ENCODE assay signal across 10 cellular contexts in genomic region chr4:186622788-186623464, GRCh38.
DNase-seq lines count a peak whose midpoint lies in the region; ATAC-seq and TF ChIP-seq lines count a peak whose summit lies in the region.
"Had no signal": no experiment of that assay in that cellular context is flagged by ENCODE, and none has a peak within 500 bp of the region (broad histone marks: within the 10 kb centered on the region; RNA-seq: fewer than 3 reads in every experiment).

No MANE protein-coding gene starts in this region.

- H3K27ac ChIP-seq in HUES64 (ENCODE audit: low read depth, low read length) (peak overlapping the region; percentile 3; the same call in 1 of the 2 replicates), lung (ENCODE audit: low read depth in 1 of 2, low read length in 1 of 2) (no peak overlapping the region), PC-9 (no peak overlapping the region)

- no peaks in the 10 kb centered on the region for H3K9me2 ChIP-seq in PC-9 (ENCODE audit: insufficient read depth)

- POLR2A ChIA-PET in PC-9 (lab: Charles Lee; ENCODE audit: unreplicated experiment), result no interaction called here

- DNase-seq in AG08395 (ENCODE audit: low spot score), result peak; percentile 42
- DNase-seq in choroid plexus epithelial cell (ENCODE audit: low read depth), result peak; percentile 75
- no peak for DNase-seq in lung (ENCODE audit: low spot score)
- no peak for DNase-seq in T-helper 1 cell
- DNase-seq in nucleus accumbens (lab: John Stamatoyannopoulos, UW), result no peak
- no peak for DNase-seq in NCI-H69 (lab: John Stamatoyannopoulos, UW)
- DNase-seq in PC-9, result no peak
- DNase-seq: activated CD8-positive, alpha-beta memory T cell treated with anti-CD3 and anti-CD28 coated beads, Interleukin-2, amount 50 U/mL, for 4 hours; T1000 had no signal

- no peaks in the 10 kb centered on the region for H3K79me2 ChIP-seq in PC-9 (ENCODE audit: low read depth)

- intact Hi-C loops in PC-9 (cut with micrococcal nuclease; ENCODE audit: unreplicated experiment), result loop anchor here (1.0 kb wide), 1 partner anchor 101 kb away; no protein-coding TSS in a partner anchor

- peaks cover 84% of the 10 kb centered on the region for H3K36me3 ChIP-seq in HUES64 (ENCODE audit: insufficient read depth, low read length)
- H3K36me3 ChIP-seq in lung (ENCODE audit: control insufficient read depth in 2 of 2, insufficient read depth in 2 of 2, low read length in 2 of 2), result peaks cover 11 to 12% of the 10 kb centered on the region in 2 donors
- no peaks in the 10 kb centered on the region for H3K36me3 ChIP-seq in PC-9 (ENCODE audit: low read depth)

- no peaks in the 10 kb centered on the region for H3K27me3 ChIP-seq in HUES64 (ENCODE audit: insufficient read depth, low read length)
- H3K27me3 ChIP-seq in lung (ENCODE audit: control insufficient read depth, insufficient read depth), result no peaks in the 10 kb centered on the region
- H3K27me3 ChIP-seq in PC-9 (ENCODE audit: insufficient read depth, low read depth), result no peaks in the 10 kb centered on the region

- no peak overlapping the region for H3K9ac ChIP-seq in HUES64 (ENCODE audit: low read depth, low read length)

- H3K9me3 ChIP-seq in HUES64 (ENCODE audit: insufficient read depth, low read depth, low read length), result no peaks in the 10 kb centered on the region
- no peaks in the 10 kb centered on the region for H3K9me3 ChIP-seq in lung (ENCODE audit: control insufficient read depth in 2 of 2, insufficient read depth in 1 of 2, low read length in 1 of 2)
- no peaks in the 10 kb centered on the region for H3K9me3 ChIP-seq in PC-9 (ENCODE audit: insufficient read depth, low read depth)

- no peaks in the 10 kb centered on the region for H4K20me1 ChIP-seq in PC-9 (ENCODE audit: insufficient read depth)

- peak; percentile 34 for ATAC-seq in lung (ENCODE audit: insufficient read depth, low FRiP score)

- no peak for TF ChIP-seq CTCF in choroid plexus epithelial cell (conservative IDR thresholded peaks at IDR 0.05; ENCODE audit: low read depth, low read length)
- TF ChIP-seq CTCF in lung (IDR thresholded peaks at IDR 0.05; ENCODE audit: control extremely low read depth, extremely low read depth), result no peak
- TF ChIP-seq CTCF in PC-9 (conservative IDR thresholded peaks at IDR 0.05), result no peak

- H3K4me1 ChIP-seq in HUES64 (ENCODE audit: insufficient read depth, low read length), result peaks cover 16% of the 10 kb centered on the region
- H3K4me1 ChIP-seq in lung (ENCODE audit: control insufficient read depth in 2 of 2, insufficient read depth in 2 of 2, low read length in 2 of 2), result peaks cover 0 to 9% of the 10 kb centered on the region in 2 donors
- H3K4me1 ChIP-seq in PC-9 (replicated peaks; ENCODE audit: insufficient read depth), result no peaks in the 10 kb centered on the region

- CTCF ChIA-PET in PC-9 (lab: Charles Lee), result interaction anchor here (1.0 kb wide), 1 partner anchor 222 kb away, joined by 3 read pairs; no protein-coding TSS in a partner anchor

- 94% methylated on average over 9 of the region's 9 CpGs for WGBS in HUES64
- WGBS in lung, 2 donors, result 71% methylated on average over 9 of the region's 9 CpGs

- no peak overlapping the region for H3K4me3 ChIP-seq in HUES64 (ENCODE audit: low read length)
- H3K4me3 ChIP-seq in choroid plexus epithelial cell (ENCODE audit: low read depth, low read length), result no peak overlapping the region
- no peak overlapping the region for H3K4me3 ChIP-seq in lung
- H3K4me3 ChIP-seq in PC-9, result no peak overlapping the region

- BruUV-seq in PC-9 (replicated peaks; lab: Mats Ljungman, UMichigan), result no TSS peak

- H3F3A ChIP-seq in PC-9 (ENCODE audit: insufficient read depth, low read depth), result peaks cover 16% of the 10 kb centered on the region

- H3K4me2 ChIP-seq in PC-9, result no peak overlapping the region

- no peak overlapping the region for H2AFZ ChIP-seq in PC-9

Comparison
In these comparisons a context has a peak if more than half of its experiments do, and no peak if none do; other contexts are left out.
1. DNase-seq: peak in AG08395 (single experiment) and choroid plexus epithelial cell (single experiment); none in lung (single experiment), T-helper 1 cell (0 of 5), nucleus accumbens (0 of 56), NCI-H69 (single experiment) and PC-9 (0 of 2).